ENCODE assay signal across 12 cellular contexts in the genomic region with DNA sequence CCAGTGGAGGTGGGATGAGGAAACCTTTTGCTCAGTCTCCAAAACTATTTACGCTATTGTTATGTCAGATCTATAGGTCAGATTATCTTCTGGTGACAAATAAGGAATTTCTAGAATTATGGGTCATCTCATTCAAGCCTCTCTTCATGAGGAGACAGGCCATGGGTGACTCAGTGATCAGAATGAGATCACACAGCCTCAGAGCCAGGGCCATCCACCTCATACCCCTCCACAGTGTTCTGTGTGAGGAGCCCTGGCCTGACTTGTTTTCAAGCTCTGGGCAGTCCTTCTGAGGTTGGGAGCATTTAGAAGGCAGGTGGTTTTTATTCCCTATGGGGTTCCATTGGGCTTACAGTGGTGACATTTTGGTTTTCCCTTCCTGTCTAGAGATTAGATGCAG. TPM values are rescaled to one million over a fixed set of nuclear protein-coding genes. Genes with fewer than 3 reads are reported as not detected.
DNase-seq lines count a peak whose midpoint lies in the region; ATAC-seq, FAIRE-seq and TF ChIP-seq lines count a peak whose summit lies in the region.
"Had no signal": no experiment of that assay in that cellular context is flagged by ENCODE, and none has a peak within 500 bp of the region (broad histone marks: within the 10 kb centered on the region; RNA-seq: fewer than 3 reads in every experiment).

No MANE protein-coding gene starts in this region.

- dilution Hi-C loops in endothelial cell of umbilical vein (cut with MboI; ENCODE audit: extremely low pct_ligation_motif_present, low sequenced_read_pairs): no loop called here

- H3K4me3 Mint-ChIP-seq in CD8-positive, alpha-beta T cell: no peak overlapping the region
- H3K4me3 Mint-ChIP-seq in progenitor cell of endocrine pancreas (ENCODE audit: low read depth): no peak overlapping the region
- H3K4me3 Mint-ChIP-seq: stimulated activated naive CD8-positive, alpha-beta T cell treated with anti-CD3 and anti-CD28 coated beads, Interleukin-15, amount 100 ng/mL, for 72 hours had no signal

- H3K4me1 Mint-ChIP-seq in CD8-positive, alpha-beta T cell (ENCODE audit: low read depth): peaks cover 88% of the 10 kb centered on the region
- peaks cover 76% of the 10 kb centered on the region for H3K4me1 Mint-ChIP-seq in progenitor cell of endocrine pancreas (ENCODE audit: low read depth)

- no peak overlapping the region for H3K4me2 ChIP-seq in endothelial cell of umbilical vein (ENCODE audit: insufficient read depth, low read length)

- DNase-seq in CD8-positive, alpha-beta T cell: no peak
- DNase-seq in RCC 7860 (ENCODE audit: low spot score): peak; percentile 48
- no peak for DNase-seq in endothelial cell of umbilical vein (ENCODE audit: low read depth, low spot score)
- no peak for DNase-seq in progenitor cell of endocrine pancreas (ENCODE audit: low spot score, unreplicated experiment)
- DNase-seq in T1000 (lab: John Stamatoyannopoulos, UW): no peak
- DNase-seq in small intestine: no peak
- DNase-seq: NCI-H1105 treated with DMSO at 0.1 percent for 48 hours; retina; stimulated activated naive CD8-positive, alpha-beta T cell treated with anti-CD3 and anti-CD28 coated beads, Interleukin-15, amount 100 ng/mL, for 72 hours had no signal

- no peak overlapping the region for H3K27ac ChIP-seq in CD8-positive, alpha-beta T cell (ENCODE audit: low read depth, low read length)
- H3K27ac ChIP-seq in endothelial cell of umbilical vein (ENCODE audit: insufficient read depth, low read depth, low read length) (peak overlapping the region; percentile 8), small intestine (ENCODE audit: low read depth in 1 of 2, low read length in 1 of 2) (peak overlapping the region in 1 of 2 donors; percentile 22)
- H3K27ac ChIP-seq: SK-N-MC had no signal

- no peak for TF ChIP-seq CTCF in CD8-positive, alpha-beta T cell (IDR thresholded peaks at IDR 0.05)
- TF ChIP-seq CTCF in endothelial cell of umbilical vein (IDR thresholded peaks at IDR 0.05; ENCODE audit: extremely low read depth in 1 of 2, insufficient read depth in 1 of 2, low read depth in 1 of 2, low read length in 2 of 2): no peak
- TF ChIP-seq CTCF in progenitor cell of endocrine pancreas (IDR thresholded peaks at IDR 0.05; ENCODE audit: unreplicated experiment): no peak

- 96 to 100% (median 100%) methylated on average over 1 of the region's 1 CpG for WGBS in small intestine, 3 donors

- no peak overlapping the region for H2AFZ ChIP-seq in endothelial cell of umbilical vein (ENCODE audit: low read depth, low read length)

- peak overlapping the region; percentile 83 for H3K27ac Mint-ChIP-seq in CD8-positive, alpha-beta T cell
- peak overlapping the region; percentile 59 for H3K27ac Mint-ChIP-seq in progenitor cell of endocrine pancreas

- no peaks in the 10 kb centered on the region for H3K9me1 ChIP-seq in endothelial cell of umbilical vein (replicated peaks; ENCODE audit: control insufficient read depth, extremely low read depth, insufficient read depth, low read length)

- H3K27me3 ChIP-seq in CD8-positive, alpha-beta T cell (ENCODE audit: insufficient read depth, low read length): no peaks in the 10 kb centered on the region
- H3K27me3 ChIP-seq in endothelial cell of umbilical vein (ENCODE audit: control insufficient read depth in 2 of 2, insufficient read depth in 2 of 2, low read length in 2 of 2) (no peaks in the 10 kb centered on the region), small intestine (ENCODE audit: control insufficient read depth in 2 of 2, insufficient read depth in 2 of 2, low read length in 2 of 2) (no peaks in the 10 kb centered on the region)

- CTCF ChIA-PET in CD8-positive, alpha-beta T cell (lab: Charles Lee): no interaction called here
- CTCF ChIA-PET in endothelial cell of umbilical vein (lab: Charles Lee): no interaction called here

- BruUV-seq in endothelial cell of umbilical vein (replicated peaks; lab: Mats Ljungman, UMichigan): no TSS peak

- peaks cover 5% of the 10 kb centered on the region for H3K9me3 Mint-ChIP-seq in CD8-positive, alpha-beta T cell
- no peaks in the 10 kb centered on the region for H3K9me3 Mint-ChIP-seq in progenitor cell of endocrine pancreas (ENCODE audit: low read depth)
- H3K9me3 Mint-ChIP-seq: stimulated activated naive CD8-positive, alpha-beta T cell treated with anti-CD3 and anti-CD28 coated beads, Interleukin-15, amount 100 ng/mL, for 72 hours had no signal

- no peak overlapping the region for H3K9ac ChIP-seq in endothelial cell of umbilical vein (replicated peaks; ENCODE audit: extremely low read depth, insufficient read depth, low read length)

- POLR2A ChIA-PET in CD8-positive, alpha-beta T cell (lab: Charles Lee): no interaction called here
- POLR2A ChIA-PET in endothelial cell of umbilical vein (lab: Charles Lee): no interaction called here

- no peak overlapping the region for H3K4me3 ChIP-seq in CD8-positive, alpha-beta T cell (ENCODE audit: low read depth, low read length)
- H3K4me3 ChIP-seq in endothelial cell of umbilical vein (replicated peaks in 1 of 3; ENCODE audit: insufficient read depth in 1 of 3, low read depth in 1 of 3, low read length in 3 of 3) (no peak overlapping the region), small intestine (ENCODE audit: low read depth in 1 of 2, low read length in 2 of 2) (no peak overlapping the region)
- H3K4me3 ChIP-seq: SK-N-MC had no signal

- peaks cover 3% of the 10 kb centered on the region for H4K20me1 ChIP-seq in endothelial cell of umbilical vein (replicated peaks; ENCODE audit: control insufficient read depth, extremely low read depth, insufficient read depth, low read length)

- H3K36me3 Mint-ChIP-seq in CD8-positive, alpha-beta T cell: peaks cover 50% of the 10 kb centered on the region
- peaks cover 34% of the 10 kb centered on the region for H3K36me3 Mint-ChIP-seq in progenitor cell of endocrine pancreas (ENCODE audit: insufficient read depth)

- ATAC-seq in CD8-positive, alpha-beta T cell: no peak
- ATAC-seq in GM21619 (IDR thresholded peaks at IDR 0.05; ENCODE audit: unreplicated experiment) (no peak), HG02870 (IDR thresholded peaks at IDR 0.05; ENCODE audit: unreplicated experiment) (no peak)
- ATAC-seq: stimulated activated naive CD8-positive, alpha-beta T cell treated with anti-CD3 and anti-CD28 coated beads, Interleukin-15, amount 100 ng/mL, for 72 hours had no signal

- no peak for TF ChIP-seq POLR2A in endothelial cell of umbilical vein (IDR thresholded peaks at IDR 0.05; ENCODE audit: low read depth, low read length)

- no peaks in the 10 kb centered on the region for H3K36me3 ChIP-seq in CD8-positive, alpha-beta T cell (ENCODE audit: insufficient read depth, low read length)
- H3K36me3 ChIP-seq in endothelial cell of umbilical vein (ENCODE audit: control insufficient read depth in 2 of 2, extremely low read depth in 1 of 2, insufficient read depth in 2 of 2, low read length in 2 of 2) (peaks cover 6 to 33% of the 10 kb centered on the region in 2 experiments), small intestine (ENCODE audit: control insufficient read depth in 2 of 2, insufficient read depth in 2 of 2, low read length in 2 of 2) (no peaks in the 10 kb centered on the region)

- intact Hi-C loops in CD8-positive, alpha-beta T cell (cut with DNase I, micrococcal nuclease): loop anchor here in 1 of 2 experiments (2.0 kb wide), 1 partner anchor 25 kb away; no protein-coding TSS in a partner anchor
- intact Hi-C loops in endothelial cell of umbilical vein (cut with micrococcal nuclease): no loop called here

- no peaks in the 10 kb centered on the region for H3K9me3 ChIP-seq in CD8-positive, alpha-beta T cell (ENCODE audit: low read length)
- no peaks in the 10 kb centered on the region for H3K9me3 ChIP-seq in endothelial cell of umbilical vein (replicated peaks; ENCODE audit: control insufficient read depth, insufficient read depth, low read length)
- H3K9me3 ChIP-seq in small intestine (ENCODE audit: control insufficient read depth, low read depth): no peaks in the 10 kb centered on the region

- no peaks in the 10 kb centered on the region for H3K27me3 Mint-ChIP-seq in CD8-positive, alpha-beta T cell (ENCODE audit: low read depth)
- H3K27me3 Mint-ChIP-seq in progenitor cell of endocrine pancreas: no peaks in the 10 kb centered on the region
- H3K27me3 Mint-ChIP-seq: stimulated activated naive CD8-positive, alpha-beta T cell treated with anti-CD3 and anti-CD28 coated beads, Interleukin-15, amount 100 ng/mL, for 72 hours had no signal

- peaks cover 60% of the 10 kb centered on the region for H3K4me1 ChIP-seq in CD8-positive, alpha-beta T cell (ENCODE audit: insufficient read depth, low read length)
- peaks cover 24% of the 10 kb centered on the region for H3K4me1 ChIP-seq in endothelial cell of umbilical vein (ENCODE audit: control insufficient read depth, extremely low read depth, insufficient read depth, low read length)
- peaks cover 0 to 23% of the 10 kb centered on the region in 2 donors for H3K4me1 ChIP-seq in small intestine (ENCODE audit: control insufficient read depth in 2 of 2, insufficient read depth in 1 of 2, low read depth in 1 of 2, low read length in 1 of 2)

- no peak for FAIRE-seq in RCC 7860 (lab: Jason Lieb, UNC)
- FAIRE-seq in endothelial cell of umbilical vein (lab: Jason Lieb, UNC): no peak
- FAIRE-seq in small intestine (lab: Jason Lieb, UNC): no peak

- peaks cover 8% of the 10 kb centered on the region for H3K79me2 ChIP-seq in endothelial cell of umbilical vein (ENCODE audit: control insufficient read depth, insufficient read depth, low read length)

TF ChIP-seq in endothelial cell of umbilical vein, 7 proteins besides CTCF, POLR2A, EP300 and RAD21 (continues in another document):
- TF ChIP-seq JUN (IDR thresholded peaks at IDR 0.05; ENCODE audit: borderline replicate concordance, insufficient read depth, insufficient read length, low read depth) (no peak), MYC (IDR thresholded peaks at IDR 0.05; ENCODE audit: low read depth, low read length) (no peak), EZH2 (IDR thresholded peaks at IDR 0.05; ENCODE audit: borderline replicate concordance, low read depth, low read length, severe bottlenecking) (no peak), MAX (IDR thresholded peaks at IDR 0.05; ENCODE audit: insufficient read depth, insufficient read length) (no peak)

RNA-seq across cellular contexts. Expression of gene YPEL2, which starts 26.5 kb away (rescaled TPM):
- total RNA-seq in CD8-positive, alpha-beta T cell: 10 to 100 TPM; 48.7 to 54.4 TPM
- total RNA-seq in endothelial cell of umbilical vein (59.5 and 66.8 TPM in 2 replicates), progenitor cell of endocrine pancreas (39.9 and 40.8 TPM in 2 replicates)
- polyA plus RNA-seq in endothelial cell of umbilical vein (29.4 and 36.5 TPM in 2 replicates), small intestine (1 to 10 TPM; 4.9 to 8.0 (median 7.6) TPM)
- 36.3 and 39.7 TPM in 2 replicates for polyA plus RNA-seq in endothelial cell of umbilical vein (2011; cell fraction: cytosol; rRNA removed)
- 92.6 and 95.6 TPM in 2 replicates for polyA plus RNA-seq in endothelial cell of umbilical vein (2011; cell fraction: nucleus; rRNA removed)
- polyA plus RNA-seq in endothelial cell of umbilical vein (2012): 22.3 and 25.8 TPM in 2 replicates
- polyA minus RNA-seq in endothelial cell of umbilical vein: 155 and 163 TPM in 2 replicates
- polyA minus RNA-seq in endothelial cell of umbilical vein (2011; cell fraction: cytosol; rRNA and poly(A)+ RNA removed): 2.6 TPM
- polyA minus RNA-seq in endothelial cell of umbilical vein (2011; cell fraction: nucleus; rRNA and poly(A)+ RNA removed): 117 and 159 TPM in 2 replicates
